1 cellular context compared by ENCODE assay signal in the genomic region with DNA sequence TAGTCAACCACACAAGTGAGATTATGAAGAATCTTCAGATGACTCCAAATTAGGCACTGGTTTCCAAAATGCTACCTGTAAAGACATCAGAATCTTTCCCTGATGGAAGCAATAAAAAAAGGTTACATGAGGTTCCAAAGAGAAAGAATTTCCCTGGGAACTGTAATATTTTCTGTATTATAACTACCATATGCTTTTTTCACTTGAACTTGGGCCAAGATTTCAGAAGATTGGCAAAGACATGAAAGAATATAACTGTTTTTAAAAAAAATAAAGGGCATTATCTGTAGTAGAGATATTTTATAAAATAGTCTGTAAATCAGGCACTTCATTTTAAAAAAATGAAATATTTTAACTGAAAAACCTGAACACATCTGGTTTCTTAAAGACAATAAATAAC.
TF ChIP-seq lines count a peak whose summit lies in the region.

No MANE protein-coding gene starts in this region.

TF ChIP-seq in HepG2, 621 proteins besides CTCF, POLR2A, EP300 and RAD21:
- no peak for TF ChIP-seq ZNF552 (CRISPR knock-in tag; IDR thresholded peaks at IDR 0.05; ENCODE audit: borderline replicate concordance)
- TF ChIP-seq CREM (IDR thresholded peaks at IDR 0.05) = peak; percentile 23; the same call in 1 of the 2 replicates
- TF ChIP-seq CREM (CRISPR knock-in tag; IDR thresholded peaks at IDR 0.05) = no peak
- TF ChIP-seq, protein P1, sequence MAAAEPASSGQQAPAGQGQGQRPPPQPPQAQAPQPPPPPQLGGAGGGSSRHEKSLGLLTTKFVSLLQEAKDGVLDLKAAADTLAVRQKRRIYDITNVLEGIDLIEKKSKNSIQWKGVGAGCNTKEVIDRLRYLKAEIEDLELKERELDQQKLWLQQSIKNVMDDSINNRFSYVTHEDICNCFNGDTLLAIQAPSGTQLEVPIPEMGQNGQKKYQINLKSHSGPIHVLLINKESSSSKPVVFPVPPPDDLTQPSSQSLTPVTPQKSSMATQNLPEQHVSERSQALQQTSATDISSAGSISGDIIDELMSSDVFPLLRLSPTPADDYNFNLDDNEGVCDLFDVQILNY (CRISPR knock-in tag; conservative IDR thresholded peaks at IDR 0.05) = no peak
